Comparison of ENCODE assay signal across 2 cellular contexts in genomic region chr7:5451391-5451790, GRCh38.
TF ChIP-seq lines count a peak whose summit lies in the region.

No MANE protein-coding gene starts in this region.

TF ChIP-seq in PFSK-1, 5 proteins besides CTCF, POLR2A, EP300 and RAD21:
- TF ChIP-seq FOXP2 (optimal IDR thresholded peaks at IDR 0.05; ENCODE audit: borderline replicate concordance, extremely low read depth, extremely low read length, insufficient read depth) = peak; percentile 10
- no peak for TF ChIP-seq POLR2AphosphoS5 (IDR thresholded peaks at IDR 0.05; ENCODE audit: low read depth, low read length)
- TF ChIP-seq, protein P1, sequence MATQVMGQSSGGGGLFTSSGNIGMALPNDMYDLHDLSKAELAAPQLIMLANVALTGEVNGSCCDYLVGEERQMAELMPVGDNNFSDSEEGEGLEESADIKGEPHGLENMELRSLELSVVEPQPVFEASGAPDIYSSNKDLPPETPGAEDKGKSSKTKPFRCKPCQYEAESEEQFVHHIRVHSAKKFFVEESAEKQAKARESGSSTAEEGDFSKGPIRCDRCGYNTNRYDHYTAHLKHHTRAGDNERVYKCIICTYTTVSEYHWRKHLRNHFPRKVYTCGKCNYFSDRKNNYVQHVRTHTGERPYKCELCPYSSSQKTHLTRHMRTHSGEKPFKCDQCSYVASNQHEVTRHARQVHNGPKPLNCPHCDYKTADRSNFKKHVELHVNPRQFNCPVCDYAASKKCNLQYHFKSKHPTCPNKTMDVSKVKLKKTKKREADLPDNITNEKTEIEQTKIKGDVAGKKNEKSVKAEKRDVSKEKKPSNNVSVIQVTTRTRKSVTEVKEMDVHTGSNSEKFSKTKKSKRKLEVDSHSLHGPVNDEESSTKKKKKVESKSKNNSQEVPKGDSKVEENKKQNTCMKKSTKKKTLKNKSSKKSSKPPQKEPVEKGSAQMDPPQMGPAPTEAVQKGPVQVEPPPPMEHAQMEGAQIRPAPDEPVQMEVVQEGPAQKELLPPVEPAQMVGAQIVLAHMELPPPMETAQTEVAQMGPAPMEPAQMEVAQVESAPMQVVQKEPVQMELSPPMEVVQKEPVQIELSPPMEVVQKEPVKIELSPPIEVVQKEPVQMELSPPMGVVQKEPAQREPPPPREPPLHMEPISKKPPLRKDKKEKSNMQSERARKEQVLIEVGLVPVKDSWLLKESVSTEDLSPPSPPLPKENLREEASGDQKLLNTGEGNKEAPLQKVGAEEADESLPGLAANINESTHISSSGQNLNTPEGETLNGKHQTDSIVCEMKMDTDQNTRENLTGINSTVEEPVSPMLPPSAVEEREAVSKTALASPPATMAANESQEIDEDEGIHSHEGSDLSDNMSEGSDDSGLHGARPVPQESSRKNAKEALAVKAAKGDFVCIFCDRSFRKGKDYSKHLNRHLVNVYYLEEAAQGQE (IDR thresholded peaks at IDR 0.05; ENCODE audit: insufficient read depth in 1 of 2, low read depth in 2 of 2, low read length in 2 of 2) = no peak

TF ChIP-seq in H1, 55 proteins besides CTCF, POLR2A, EP300 and RAD21:
- no peak for TF ChIP-seq HDAC6 (IDR thresholded peaks at IDR 0.05; ENCODE audit: low read depth, low read length)
- no peak for TF ChIP-seq CHD2 (IDR thresholded peaks at IDR 0.05; ENCODE audit: low read length)
- TF ChIP-seq SAP30 (IDR thresholded peaks at IDR 0.05; ENCODE audit: insufficient read depth, insufficient replicate concordance, low read length) = no peak
TF ChIP-seq in H1: peak in this region for 0.
